Comparison of ENCODE assay signal across 15 cellular contexts in genomic region chr12:6854036-6854435, GRCh38. TPM values are rescaled to one million over a fixed set of nuclear protein-coding genes. Genes with fewer than 3 reads are reported as not detected.
DNase-seq lines count a peak whose midpoint lies in the region; ATAC-seq and TF ChIP-seq lines count a peak whose summit lies in the region.
"Had no signal": no experiment of that assay in that cellular context is flagged by ENCODE, and none has a peak within 500 bp of the region (broad histone marks: within the 10 kb centered on the region; RNA-seq: fewer than 3 reads in every experiment).

No MANE protein-coding gene starts in this region.

- H3K4me2 ChIP-seq in DND-41 (ENCODE audit: insufficient read depth, low read length) (peak overlapping the region; percentile 82; the same call in 1 of the 2 replicates), PC-3 (ENCODE audit: low read length) (peak overlapping the region; percentile 99), neural progenitor cell (no peak overlapping the region)

- H3K4me1 ChIP-seq in DND-41 (ENCODE audit: insufficient read depth, low read length) = peaks cover 36% of the 10 kb centered on the region
- peaks cover 23% of the 10 kb centered on the region for H3K4me1 ChIP-seq in PC-3 (ENCODE audit: insufficient read depth, low read length)
- H3K4me1 ChIP-seq in neural progenitor cell = peaks cover 19% of the 10 kb centered on the region
- peaks cover 7% of the 10 kb centered on the region for H3K4me1 ChIP-seq in ovary (ENCODE audit: insufficient read depth)
- peaks cover 13% of the 10 kb centered on the region for H3K4me1 ChIP-seq in colonic mucosa

- H3K4me1 Mint-ChIP-seq in neural progenitor cell = peaks cover 32% of the 10 kb centered on the region

- H3K9me3 Mint-ChIP-seq in neural progenitor cell = no peaks in the 10 kb centered on the region
- H3K9me3 Mint-ChIP-seq: stimulated activated naive B cell treated with anti-CD40 and anti-IgM and Interleukin-4, amounts not matched to agents 10 μg/mL and 1 μg/mL and 100 μg/mL, for 72 hours had no signal

- peak overlapping the region; percentile 47 for H3K27ac Mint-ChIP-seq in neural progenitor cell

- CTCF ChIA-PET in PC-3 (lab: Charles Lee) = no interaction called here

- TF ChIP-seq CTCF in DND-41 (IDR thresholded peaks at IDR 0.05; ENCODE audit: borderline replicate concordance, extremely low read depth, low read length, poor library complexity, severe bottlenecking) = no peak
- no peak for TF ChIP-seq CTCF in PC-3 (conservative IDR thresholded peaks at IDR 0.05; ENCODE audit: low read depth, low read length)
- TF ChIP-seq CTCF in dorsolateral prefrontal cortex (IDR thresholded peaks at IDR 0.05 in 54 of 56, conservative IDR thresholded peaks at IDR 0.05 in 2 of 56; ENCODE audit: low read depth in 1 of 56, partially characterized antibody in 56 of 56) = no peak
- TF ChIP-seq CTCF in neural progenitor cell (IDR thresholded peaks at IDR 0.05) = no peak
- no peak for TF ChIP-seq CTCF in ovary (IDR thresholded peaks at IDR 0.05)
- TF ChIP-seq CTCF in colonic mucosa (IDR thresholded peaks at IDR 0.05) = no peak

- no peaks in the 10 kb centered on the region for H3K9me2 ChIP-seq in PC-3 (replicated peaks; ENCODE audit: low read length)

- H4K20me1 ChIP-seq in DND-41 (ENCODE audit: insufficient read depth, low read length) = peaks cover 32% of the 10 kb centered on the region
- no peaks in the 10 kb centered on the region for H4K20me1 ChIP-seq in PC-3 (ENCODE audit: low read length)
- H4K20me1 ChIP-seq in neural progenitor cell (ENCODE audit: low read depth) = peaks cover 28% of the 10 kb centered on the region

- intact Hi-C loops in PC-3 (cut with micrococcal nuclease) = loop anchor here (5.0 kb wide), 2 partner anchors 102 to 153 kb away; partner anchors contain the start of gene MLF2
- intact Hi-C loops in dorsolateral prefrontal cortex (cut with DNase I) = no loop called here
- intact Hi-C loops in ovary (cut with DNase I) = no loop called here
- intact Hi-C loops in colonic mucosa (cut with DNase I) = no loop called here

- H3F3A ChIP-seq in PC-3 (ENCODE audit: low read length, unreplicated experiment) (no peaks in the 10 kb centered on the region), neural progenitor cell (ENCODE audit: low read depth) (peaks cover 25% of the 10 kb centered on the region)

- no peaks in the 10 kb centered on the region for H3K27me3 ChIP-seq in DND-41 (ENCODE audit: insufficient read depth, low read length, poor library complexity)
- H3K27me3 ChIP-seq in PC-3 (ENCODE audit: low read length) = no peaks in the 10 kb centered on the region
- no peaks in the 10 kb centered on the region for H3K27me3 ChIP-seq in dorsolateral prefrontal cortex
- no peaks in the 10 kb centered on the region for H3K27me3 ChIP-seq in neural progenitor cell
- H3K27me3 ChIP-seq in ovary = no peaks in the 10 kb centered on the region
- no peaks in the 10 kb centered on the region for H3K27me3 ChIP-seq in colonic mucosa

- 45 to 61% (median 51%) methylated on average over 6 of the region's 6 CpGs for WGBS in ovary, 3 donors

- H3K27me3 Mint-ChIP-seq in neural progenitor cell (ENCODE audit: insufficient read depth, low read depth) = peaks cover 7% of the 10 kb centered on the region
- H3K27me3 Mint-ChIP-seq: stimulated activated naive B cell treated with anti-CD40 and anti-IgM and Interleukin-4, amounts not matched to agents 10 μg/mL and 1 μg/mL and 100 μg/mL, for 72 hours had no signal

- no peak for TF ChIP-seq POLR2A in ovary (IDR thresholded peaks at IDR 0.05)

- POLR2A ChIA-PET in PC-3 (lab: Charles Lee; ENCODE audit: unreplicated experiment) = no interaction called here

- H3K79me2 ChIP-seq in DND-41 (ENCODE audit: insufficient read depth, low read length) (peaks cover 56% of the 10 kb centered on the region), PC-3 (ENCODE audit: low read length) (peaks cover 51% of the 10 kb centered on the region), neural progenitor cell (ENCODE audit: low read depth) (peaks cover 48% of the 10 kb centered on the region)

- BruUV-seq in PC-3 (replicated peaks; lab: Mats Ljungman, UMichigan) = no TSS peak

- peaks cover 69% of the 10 kb centered on the region for H3K36me3 ChIP-seq in DND-41 (ENCODE audit: insufficient read depth, low read length)
- peaks cover 35% of the 10 kb centered on the region for H3K36me3 ChIP-seq in PC-3 (ENCODE audit: low read depth, low read length)
- peaks cover 4% of the 10 kb centered on the region for H3K36me3 ChIP-seq in neural progenitor cell
- H3K36me3 ChIP-seq in ovary = no peaks in the 10 kb centered on the region
- peaks cover 9% of the 10 kb centered on the region for H3K36me3 ChIP-seq in colonic mucosa

- H3K4me3 Mint-ChIP-seq in neural progenitor cell = peak overlapping the region; percentile 93

- DNase-seq in DND-41 = no peak
- no peak for DNase-seq in PC-3
- DNase-seq in dorsolateral prefrontal cortex = no peak
- DNase-seq in neural progenitor cell (ENCODE audit: low spot score) = no peak
- no peak for DNase-seq in NCI-H1436 (lab: John Stamatoyannopoulos, UW)
- no peak for DNase-seq in NCI-H2081 (lab: John Stamatoyannopoulos, UW)
- no peak for DNase-seq in ovary
- DNase-seq in colonic mucosa = no peak
- DNase-seq: activated CD4-positive, alpha-beta T cell treated with anti-CD3 and anti-CD28 coated beads, Interleukin-2, amount 50 U/mL, for 4 hours; central memory CD4-positive, alpha-beta T cell; DMS153; head of caudate nucleus; mucosa of descending colon; NCI-H1930; stimulated activated naive B cell treated with anti-CD40 and anti-IgM and Interleukin-4, amounts not matched to agents 10 μg/mL and 1 μg/mL and 100 μg/mL, for 72 hours had no signal

- 0 out of 4 replicates have a peak overlapping the region, but pooled peaks of 1 of the 2 experiments have one; percentile 87 for H3K4me3 ChIP-seq in DND-41 (ENCODE audit: low read depth in 1 of 2, low read length in 2 of 2)
- H3K4me3 ChIP-seq in PC-3 (ENCODE audit: low read length) = peak overlapping the region; percentile 86
- H3K4me3 ChIP-seq in dorsolateral prefrontal cortex = peak overlapping the region in 6 of 59 donors; percentile 2 to 87 (median 76)
- no peak overlapping the region for H3K4me3 ChIP-seq in neural progenitor cell
- H3K4me3 ChIP-seq in ovary = no peak overlapping the region
- no peak overlapping the region for H3K4me3 ChIP-seq in colonic mucosa
- H3K4me3 ChIP-seq: mucosa of descending colon had no signal

- H2AFZ ChIP-seq in DND-41 (ENCODE audit: low read depth, low read length) = no peak overlapping the region
- no peak overlapping the region for H2AFZ ChIP-seq in PC-3 (ENCODE audit: low read length)
- no peak overlapping the region for H2AFZ ChIP-seq in neural progenitor cell (replicated peaks)

- ATAC-seq in DND-41 (ENCODE audit: insufficient read depth, low read depth) = no peak
- no peak for ATAC-seq in PC-3
- ATAC-seq: mucosa of descending colon; stimulated activated naive B cell treated with anti-CD40 and anti-IgM and Interleukin-4, amounts not matched to agents 10 μg/mL and 1 μg/mL and 100 μg/mL, for 72 hours had no signal

- H3K36me3 Mint-ChIP-seq in neural progenitor cell = peaks cover 29% of the 10 kb centered on the region

- H3K9me3 ChIP-seq in DND-41 (ENCODE audit: insufficient read depth, low read length, severe bottlenecking) = no peaks in the 10 kb centered on the region
- H3K9me3 ChIP-seq in PC-3 (ENCODE audit: low read length) = no peaks in the 10 kb centered on the region
- no peaks in the 10 kb centered on the region for H3K9me3 ChIP-seq in neural progenitor cell (ENCODE audit: low read depth)
- no peaks in the 10 kb centered on the region for H3K9me3 ChIP-seq in ovary
- no peaks in the 10 kb centered on the region for H3K9me3 ChIP-seq in colonic mucosa
- H3K9me3 ChIP-seq: mucosa of descending colon had no signal

- H3K27ac ChIP-seq in DND-41 (ENCODE audit: low read length) = no peak overlapping the region
- no peak overlapping the region for H3K27ac ChIP-seq in PC-3 (ENCODE audit: low read length)
- H3K27ac ChIP-seq in dorsolateral prefrontal cortex = peak overlapping the region in 38 of 59 donors; percentile 38 to 99 (median 95)
- H3K27ac ChIP-seq in neural progenitor cell = no peak overlapping the region
- no peak overlapping the region for H3K27ac ChIP-seq in ovary
- H3K27ac ChIP-seq in colonic mucosa = no peak overlapping the region

- no peak for TF ChIP-seq EP300 in ovary (IDR thresholded peaks at IDR 0.05)

- H3K9ac ChIP-seq in DND-41 (ENCODE audit: low read depth, low read length) (peak overlapping the region; percentile 81), PC-3 (ENCODE audit: low read length) (no peak overlapping the region), neural progenitor cell (no peak overlapping the region), colonic mucosa (ENCODE audit: low read depth in 2 of 2, low read length in 2 of 2) (peak overlapping the region in 1 of 2 donors; percentile 71)

RNA-seq across cellular contexts. Expression of gene USP5, which starts 2.1 kb away (rescaled TPM):
- total RNA-seq in PC-3 (2014; rRNA removed) (107 and 113 TPM in 2 replicates), dorsolateral prefrontal cortex (100 to 1,000 TPM in 113 of 120 experiments, 10 to 100 TPM in 7; 77.3 to 191 (median 146) TPM), neural progenitor cell (ENCODE audit: low replicate concordance) (60.9 and 101 TPM in 2 replicates), ovary (10 to 100 TPM; 13.9 to 84.3 (median 63.0) TPM), colonic mucosa (100 to 1,000 TPM in 1 of 2 donors, 10 to 100 TPM in 1; 82.6 to 132 TPM)
- 10 to 100 TPM; 23.7 to 30.1 TPM for polyA plus RNA-seq in ovary

RNA-seq across cellular contexts. Expression of gene CDCA3, which starts 3.0 kb away (rescaled TPM):
- total RNA-seq in PC-3 (2014; rRNA removed) (52.1 and 92.0 TPM in 2 replicates), dorsolateral prefrontal cortex (1 to 10 TPM in 109 of 120 experiments, under 1 TPM in 11; 0.58 to 4.1 (median 1.9) TPM), neural progenitor cell (ENCODE audit: low replicate concordance) (62.1 and 73.5 TPM in 2 replicates), ovary (1 to 10 TPM in 2 of 7 donors, under 1 TPM in 5; 0.18 to 1.6 (median 0.74) TPM), colonic mucosa (10 to 100 TPM; 11.4 to 63.7 TPM)
- 1 to 10 TPM in 1 of 2 donors, under 1 TPM in 1; 0.68 to 1.6 TPM for polyA plus RNA-seq in ovary

RNA-seq across cellular contexts. Expression of gene TPI1, which starts 13.3 kb away (rescaled TPM):
- 1,259 and 1,708 TPM in 2 replicates for total RNA-seq in PC-3 (2014; rRNA removed)
- 100 to 1,000 TPM; 261 to 851 (median 575) TPM for total RNA-seq in dorsolateral prefrontal cortex
- total RNA-seq in neural progenitor cell (ENCODE audit: low replicate concordance) = 1,038 and 1,695 TPM in 2 replicates
- 100 to 1,000 TPM; 136 to 443 (median 295) TPM for total RNA-seq in ovary
- 100 to 1,000 TPM; 267 to 594 TPM for polyA plus RNA-seq in ovary
- 1,000 to 10,000 TPM; 1,097 to 1,106 TPM for total RNA-seq in colonic mucosa

RNA-seq across cellular contexts. Expression of gene GNB3, which starts 13.3 kb away (rescaled TPM):
- total RNA-seq in PC-3 (2014; rRNA removed) (1.8 TPM in 1 of 2 replicates, not detected in the other), dorsolateral prefrontal cortex (10 to 100 TPM in 110 of 120 experiments, 1 to 10 TPM in 10; 6.0 to 46.0 (median 17.9) TPM), neural progenitor cell (ENCODE audit: low replicate concordance) (2.7 and 7.6 TPM in 2 replicates), ovary (10 to 100 TPM in 5 of 7 donors, 1 to 10 TPM in 1, under 1 TPM in 1; 0.34 to 15.0 (median 11.0) TPM), colonic mucosa (under 1 TPM; 0.62 to 0.72 TPM)
- 1 to 10 TPM; 1.8 to 7.8 TPM for polyA plus RNA-seq in ovary

RNA-seq across cellular contexts. Expression of gene SPSB2, which starts 19.1 kb away (rescaled TPM):
- 8.4 and 9.2 TPM in 2 replicates for total RNA-seq in PC-3 (2014; rRNA removed)
- 10 to 100 TPM in 3 of 120 experiments, 1 to 10 TPM in 117; 1.8 to 12.4 (median 5.6) TPM for total RNA-seq in dorsolateral prefrontal cortex
- total RNA-seq in neural progenitor cell (ENCODE audit: low replicate concordance) = 0.65 and 6.6 TPM in 2 replicates
- 10 to 100 TPM in 3 of 7 donors, 1 to 10 TPM in 4; 5.8 to 14.7 (median 8.5) TPM for total RNA-seq in ovary
- polyA plus RNA-seq in ovary = 1 to 10 TPM in 1 of 2 donors, under 1 TPM in 1; 0.38 to 8.1 TPM
- 10 to 100 TPM in 1 of 2 donors, 1 to 10 TPM in 1; 8.4 to 19.8 TPM for total RNA-seq in colonic mucosa

Comparison
In these comparisons a context has a peak if more than half of its experiments do, and no peak if none do; other contexts are left out.
1. H3K27ac ChIP-seq: peak in dorsolateral prefrontal cortex (38 of 59); none in DND-41 (single experiment), PC-3 (single experiment), neural progenitor cell (single experiment), ovary (0 of 2) and colonic mucosa (single experiment).